ENCODE assay signal across 1 cellular context in the genomic region with DNA sequence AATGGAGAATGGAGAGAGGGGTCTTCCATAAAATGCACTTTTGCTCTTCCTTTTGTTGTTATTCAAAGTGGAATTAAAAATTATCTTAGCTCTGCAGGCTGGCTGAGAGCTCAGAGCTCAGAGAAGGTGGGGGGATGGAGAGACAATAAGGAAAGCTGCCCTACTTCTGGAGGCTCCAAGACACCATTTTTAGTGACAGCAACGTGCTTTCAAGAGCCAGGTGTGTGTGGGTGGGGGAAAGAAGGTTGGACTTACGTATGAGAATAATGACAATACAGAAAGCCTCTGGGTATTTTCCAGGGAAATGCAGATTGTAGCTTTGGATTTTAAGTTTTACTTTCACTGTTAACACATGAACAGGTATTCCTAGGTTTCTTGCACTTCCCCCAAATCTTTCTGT.
TF ChIP-seq lines count a peak whose summit lies in the region.

No MANE protein-coding gene starts in this region.

TF ChIP-seq in WTC11, 78 proteins besides CTCF, POLR2A, EP300 and RAD21:
- TF ChIP-seq, protein P1, sequence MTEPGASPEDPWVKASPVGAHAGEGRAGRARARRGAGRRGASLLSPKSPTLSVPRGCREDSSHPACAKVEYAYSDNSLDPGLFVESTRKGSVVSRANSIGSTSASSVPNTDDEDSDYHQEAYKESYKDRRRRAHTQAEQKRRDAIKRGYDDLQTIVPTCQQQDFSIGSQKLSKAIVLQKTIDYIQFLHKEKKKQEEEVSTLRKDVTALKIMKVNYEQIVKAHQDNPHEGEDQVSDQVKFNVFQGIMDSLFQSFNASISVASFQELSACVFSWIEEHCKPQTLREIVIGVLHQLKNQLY (CRISPR knock-in tag; IDR thresholded peaks at IDR 0.05), result no peak
- TF ChIP-seq, protein P2, sequence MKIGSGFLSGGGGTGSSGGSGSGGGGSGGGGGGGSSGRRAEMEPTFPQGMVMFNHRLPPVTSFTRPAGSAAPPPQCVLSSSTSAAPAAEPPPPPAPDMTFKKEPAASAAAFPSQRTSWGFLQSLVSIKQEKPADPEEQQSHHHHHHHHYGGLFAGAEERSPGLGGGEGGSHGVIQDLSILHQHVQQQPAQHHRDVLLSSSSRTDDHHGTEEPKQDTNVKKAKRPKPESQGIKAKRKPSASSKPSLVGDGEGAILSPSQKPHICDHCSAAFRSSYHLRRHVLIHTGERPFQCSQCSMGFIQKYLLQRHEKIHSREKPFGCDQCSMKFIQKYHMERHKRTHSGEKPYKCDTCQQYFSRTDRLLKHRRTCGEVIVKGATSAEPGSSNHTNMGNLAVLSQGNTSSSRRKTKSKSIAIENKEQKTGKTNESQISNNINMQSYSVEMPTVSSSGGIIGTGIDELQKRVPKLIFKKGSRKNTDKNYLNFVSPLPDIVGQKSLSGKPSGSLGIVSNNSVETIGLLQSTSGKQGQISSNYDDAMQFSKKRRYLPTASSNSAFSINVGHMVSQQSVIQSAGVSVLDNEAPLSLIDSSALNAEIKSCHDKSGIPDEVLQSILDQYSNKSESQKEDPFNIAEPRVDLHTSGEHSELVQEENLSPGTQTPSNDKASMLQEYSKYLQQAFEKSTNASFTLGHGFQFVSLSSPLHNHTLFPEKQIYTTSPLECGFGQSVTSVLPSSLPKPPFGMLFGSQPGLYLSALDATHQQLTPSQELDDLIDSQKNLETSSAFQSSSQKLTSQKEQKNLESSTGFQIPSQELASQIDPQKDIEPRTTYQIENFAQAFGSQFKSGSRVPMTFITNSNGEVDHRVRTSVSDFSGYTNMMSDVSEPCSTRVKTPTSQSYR (CRISPR knock-in tag; IDR thresholded peaks at IDR 0.05), result no peak
- TF ChIP-seq ZNF416 (CRISPR knock-in tag; IDR thresholded peaks at IDR 0.05) (no peak), FOXJ3 (CRISPR knock-in tag; IDR thresholded peaks at IDR 0.05; ENCODE audit: borderline replicate concordance) (no peak), ETV6 (CRISPR knock-in tag; IDR thresholded peaks at IDR 0.05) (no peak), ZBTB21 (CRISPR knock-in tag; IDR thresholded peaks at IDR 0.05; ENCODE audit: borderline replicate concordance) (no peak), NR3C1 (CRISPR knock-in tag; conservative IDR thresholded peaks at IDR 0.05; ENCODE audit: low read depth) (no peak), ZNF423 (CRISPR knock-in tag; IDR thresholded peaks at IDR 0.05) (no peak), SOX15 (CRISPR knock-in tag; IDR thresholded peaks at IDR 0.05) (no peak)
- TF ChIP-seq, protein P3, sequence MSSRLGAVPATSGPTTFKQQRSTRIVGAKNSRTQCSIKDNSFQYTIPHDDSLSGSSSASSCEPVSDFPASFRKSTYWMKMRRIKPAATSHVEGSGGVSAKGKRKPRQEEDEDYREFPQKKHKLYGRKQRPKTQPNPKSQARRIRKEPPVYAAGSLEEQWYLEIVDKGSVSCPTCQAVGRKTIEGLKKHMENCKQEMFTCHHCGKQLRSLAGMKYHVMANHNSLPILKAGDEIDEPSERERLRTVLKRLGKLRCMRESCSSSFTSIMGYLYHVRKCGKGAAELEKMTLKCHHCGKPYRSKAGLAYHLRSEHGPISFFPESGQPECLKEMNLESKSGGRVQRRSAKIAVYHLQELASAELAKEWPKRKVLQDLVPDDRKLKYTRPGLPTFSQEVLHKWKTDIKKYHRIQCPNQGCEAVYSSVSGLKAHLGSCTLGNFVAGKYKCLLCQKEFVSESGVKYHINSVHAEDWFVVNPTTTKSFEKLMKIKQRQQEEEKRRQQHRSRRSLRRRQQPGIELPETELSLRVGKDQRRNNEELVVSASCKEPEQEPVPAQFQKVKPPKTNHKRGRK (CRISPR knock-in tag; IDR thresholded peaks at IDR 0.05; ENCODE audit: borderline replicate concordance), result no peak
- TF ChIP-seq, protein P4, sequence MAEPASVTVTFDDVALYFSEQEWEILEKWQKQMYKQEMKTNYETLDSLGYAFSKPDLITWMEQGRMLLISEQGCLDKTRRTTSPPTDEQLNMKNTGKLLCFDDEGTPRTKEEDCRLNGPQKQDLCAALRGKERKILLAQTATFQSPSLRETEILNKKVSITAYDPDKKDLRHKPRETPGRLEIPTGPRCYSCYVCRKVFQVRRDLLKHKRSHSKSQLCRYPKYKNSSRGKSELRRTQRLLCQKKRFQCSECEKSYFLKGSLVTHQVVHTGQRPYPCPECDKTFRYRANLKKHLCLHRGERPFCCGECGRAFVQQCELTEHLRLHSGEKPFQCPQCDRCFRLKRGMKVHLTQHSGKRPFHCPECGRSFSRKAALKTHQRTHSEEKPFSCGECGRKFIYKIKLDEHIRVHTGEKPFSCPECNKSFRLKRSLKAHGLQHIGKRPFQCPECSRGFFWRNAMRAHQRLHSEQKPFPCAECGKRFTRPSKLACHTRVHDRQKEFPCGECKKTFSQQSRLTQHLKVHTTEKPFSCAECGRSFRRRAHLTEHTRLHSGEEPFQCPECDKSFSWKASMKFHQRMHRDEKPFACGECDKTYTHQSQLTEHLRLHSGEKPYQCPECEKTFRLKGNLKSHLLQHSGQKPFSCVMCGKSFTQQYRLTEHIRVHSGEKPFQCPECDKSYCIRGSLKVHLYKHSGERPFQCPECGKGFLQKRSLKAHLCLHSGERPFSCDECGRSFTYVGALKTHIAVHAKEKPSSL (CRISPR knock-in tag; conservative IDR thresholded peaks at IDR 0.05), result no peak
- TF ChIP-seq, protein P5, sequence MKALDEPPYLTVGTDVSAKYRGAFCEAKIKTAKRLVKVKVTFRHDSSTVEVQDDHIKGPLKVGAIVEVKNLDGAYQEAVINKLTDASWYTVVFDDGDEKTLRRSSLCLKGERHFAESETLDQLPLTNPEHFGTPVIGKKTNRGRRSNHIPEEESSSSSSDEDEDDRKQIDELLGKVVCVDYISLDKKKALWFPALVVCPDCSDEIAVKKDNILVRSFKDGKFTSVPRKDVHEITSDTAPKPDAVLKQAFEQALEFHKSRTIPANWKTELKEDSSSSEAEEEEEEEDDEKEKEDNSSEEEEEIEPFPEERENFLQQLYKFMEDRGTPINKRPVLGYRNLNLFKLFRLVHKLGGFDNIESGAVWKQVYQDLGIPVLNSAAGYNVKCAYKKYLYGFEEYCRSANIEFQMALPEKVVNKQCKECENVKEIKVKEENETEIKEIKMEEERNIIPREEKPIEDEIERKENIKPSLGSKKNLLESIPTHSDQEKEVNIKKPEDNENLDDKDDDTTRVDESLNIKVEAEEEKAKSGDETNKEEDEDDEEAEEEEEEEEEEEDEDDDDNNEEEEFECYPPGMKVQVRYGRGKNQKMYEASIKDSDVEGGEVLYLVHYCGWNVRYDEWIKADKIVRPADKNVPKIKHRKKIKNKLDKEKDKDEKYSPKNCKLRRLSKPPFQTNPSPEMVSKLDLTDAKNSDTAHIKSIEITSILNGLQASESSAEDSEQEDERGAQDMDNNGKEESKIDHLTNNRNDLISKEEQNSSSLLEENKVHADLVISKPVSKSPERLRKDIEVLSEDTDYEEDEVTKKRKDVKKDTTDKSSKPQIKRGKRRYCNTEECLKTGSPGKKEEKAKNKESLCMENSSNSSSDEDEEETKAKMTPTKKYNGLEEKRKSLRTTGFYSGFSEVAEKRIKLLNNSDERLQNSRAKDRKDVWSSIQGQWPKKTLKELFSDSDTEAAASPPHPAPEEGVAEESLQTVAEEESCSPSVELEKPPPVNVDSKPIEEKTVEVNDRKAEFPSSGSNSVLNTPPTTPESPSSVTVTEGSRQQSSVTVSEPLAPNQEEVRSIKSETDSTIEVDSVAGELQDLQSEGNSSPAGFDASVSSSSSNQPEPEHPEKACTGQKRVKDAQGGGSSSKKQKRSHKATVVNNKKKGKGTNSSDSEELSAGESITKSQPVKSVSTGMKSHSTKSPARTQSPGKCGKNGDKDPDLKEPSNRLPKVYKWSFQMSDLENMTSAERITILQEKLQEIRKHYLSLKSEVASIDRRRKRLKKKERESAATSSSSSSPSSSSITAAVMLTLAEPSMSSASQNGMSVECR (CRISPR knock-in tag; IDR thresholded peaks at IDR 0.05; ENCODE audit: borderline replicate concordance), result no peak
- TF ChIP-seq, protein P6, sequence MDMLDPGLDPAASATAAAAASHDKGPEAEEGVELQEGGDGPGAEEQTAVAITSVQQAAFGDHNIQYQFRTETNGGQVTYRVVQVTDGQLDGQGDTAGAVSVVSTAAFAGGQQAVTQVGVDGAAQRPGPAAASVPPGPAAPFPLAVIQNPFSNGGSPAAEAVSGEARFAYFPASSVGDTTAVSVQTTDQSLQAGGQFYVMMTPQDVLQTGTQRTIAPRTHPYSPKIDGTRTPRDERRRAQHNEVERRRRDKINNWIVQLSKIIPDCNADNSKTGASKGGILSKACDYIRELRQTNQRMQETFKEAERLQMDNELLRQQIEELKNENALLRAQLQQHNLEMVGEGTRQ (CRISPR knock-in tag; IDR thresholded peaks at IDR 0.05), result no peak
- TF ChIP-seq, protein P7, sequence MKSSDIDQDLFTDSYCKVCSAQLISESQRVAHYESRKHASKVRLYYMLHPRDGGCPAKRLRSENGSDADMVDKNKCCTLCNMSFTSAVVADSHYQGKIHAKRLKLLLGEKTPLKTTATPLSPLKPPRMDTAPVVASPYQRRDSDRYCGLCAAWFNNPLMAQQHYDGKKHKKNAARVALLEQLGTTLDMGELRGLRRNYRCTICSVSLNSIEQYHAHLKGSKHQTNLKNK (CRISPR knock-in tag; IDR thresholded peaks at IDR 0.05), result no peak
- TF ChIP-seq, protein P8, sequence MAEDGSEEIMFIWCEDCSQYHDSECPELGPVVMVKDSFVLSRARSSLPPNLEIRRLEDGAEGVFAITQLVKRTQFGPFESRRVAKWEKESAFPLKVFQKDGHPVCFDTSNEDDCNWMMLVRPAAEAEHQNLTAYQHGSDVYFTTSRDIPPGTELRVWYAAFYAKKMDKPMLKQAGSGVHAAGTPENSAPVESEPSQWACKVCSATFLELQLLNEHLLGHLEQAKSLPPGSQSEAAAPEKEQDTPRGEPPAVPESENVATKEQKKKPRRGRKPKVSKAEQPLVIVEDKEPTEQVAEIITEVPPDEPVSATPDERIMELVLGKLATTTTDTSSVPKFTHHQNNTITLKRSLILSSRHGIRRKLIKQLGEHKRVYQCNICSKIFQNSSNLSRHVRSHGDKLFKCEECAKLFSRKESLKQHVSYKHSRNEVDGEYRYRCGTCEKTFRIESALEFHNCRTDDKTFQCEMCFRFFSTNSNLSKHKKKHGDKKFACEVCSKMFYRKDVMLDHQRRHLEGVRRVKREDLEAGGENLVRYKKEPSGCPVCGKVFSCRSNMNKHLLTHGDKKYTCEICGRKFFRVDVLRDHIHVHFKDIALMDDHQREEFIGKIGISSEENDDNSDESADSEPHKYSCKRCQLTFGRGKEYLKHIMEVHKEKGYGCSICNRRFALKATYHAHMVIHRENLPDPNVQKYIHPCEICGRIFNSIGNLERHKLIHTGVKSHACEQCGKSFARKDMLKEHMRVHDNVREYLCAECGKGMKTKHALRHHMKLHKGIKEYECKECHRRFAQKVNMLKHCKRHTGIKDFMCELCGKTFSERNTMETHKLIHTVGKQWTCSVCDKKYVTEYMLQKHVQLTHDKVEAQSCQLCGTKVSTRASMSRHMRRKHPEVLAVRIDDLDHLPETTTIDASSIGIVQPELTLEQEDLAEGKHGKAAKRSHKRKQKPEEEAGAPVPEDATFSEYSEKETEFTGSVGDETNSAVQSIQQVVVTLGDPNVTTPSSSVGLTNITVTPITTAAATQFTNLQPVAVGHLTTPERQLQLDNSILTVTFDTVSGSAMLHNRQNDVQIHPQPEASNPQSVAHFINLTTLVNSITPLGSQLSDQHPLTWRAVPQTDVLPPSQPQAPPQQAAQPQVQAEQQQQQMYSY (CRISPR knock-in tag; IDR thresholded peaks at IDR 0.05), result no peak
